Comparison of ENCODE assay signal across 1 cellular context in genomic region chr7:135291809-135292253, GRCh38.
TF ChIP-seq lines count a peak whose summit lies in the region.

No MANE protein-coding gene starts in this region.

TF ChIP-seq in K562, 482 proteins besides CTCF, POLR2A, EP300 and RAD21 (continued from another document):
- no peak for TF ChIP-seq STAT6 (CRISPR knock-in tag; IDR thresholded peaks at IDR 0.05)
- no peak for TF ChIP-seq ZNF175 (CRISPR knock-in tag; IDR thresholded peaks at IDR 0.05; ENCODE audit: low read depth)
